ENCODE assay signal across 1 cellular context in the genomic region with DNA sequence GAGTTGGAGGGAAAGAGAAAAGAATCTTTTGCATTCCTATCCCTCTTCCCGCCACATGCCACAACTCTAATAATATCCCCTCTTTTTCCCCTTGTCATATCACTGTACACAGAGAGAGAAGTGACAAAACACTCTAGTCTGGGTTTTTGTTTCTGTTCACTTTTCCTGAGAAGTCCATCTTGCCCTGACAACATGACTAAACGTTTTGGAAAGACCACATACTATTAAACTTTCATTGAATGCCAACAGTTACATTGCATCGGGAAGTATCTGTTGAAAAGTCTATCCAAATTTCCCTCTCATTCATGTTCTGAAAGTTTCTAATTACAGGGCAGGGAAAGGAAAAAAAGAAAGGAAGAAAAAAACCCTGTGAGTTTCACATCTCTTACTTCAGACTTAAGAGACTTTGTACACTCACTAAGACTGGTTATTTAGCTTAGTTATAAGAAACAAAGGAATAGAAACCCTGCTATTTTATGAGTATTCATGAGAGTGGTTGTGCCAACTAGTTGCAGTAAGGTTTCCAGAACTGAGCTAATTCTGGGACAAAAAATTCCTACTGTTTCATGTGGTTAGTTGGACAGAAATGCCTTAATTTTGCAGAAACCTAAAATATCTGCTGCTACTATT.
TF ChIP-seq lines count a peak whose summit lies in the region.

No MANE protein-coding gene starts in this region.

TF ChIP-seq in A549, 52 proteins besides CTCF, POLR2A, EP300 and RAD21 (continued from another document):
- TF ChIP-seq, protein P1, sequence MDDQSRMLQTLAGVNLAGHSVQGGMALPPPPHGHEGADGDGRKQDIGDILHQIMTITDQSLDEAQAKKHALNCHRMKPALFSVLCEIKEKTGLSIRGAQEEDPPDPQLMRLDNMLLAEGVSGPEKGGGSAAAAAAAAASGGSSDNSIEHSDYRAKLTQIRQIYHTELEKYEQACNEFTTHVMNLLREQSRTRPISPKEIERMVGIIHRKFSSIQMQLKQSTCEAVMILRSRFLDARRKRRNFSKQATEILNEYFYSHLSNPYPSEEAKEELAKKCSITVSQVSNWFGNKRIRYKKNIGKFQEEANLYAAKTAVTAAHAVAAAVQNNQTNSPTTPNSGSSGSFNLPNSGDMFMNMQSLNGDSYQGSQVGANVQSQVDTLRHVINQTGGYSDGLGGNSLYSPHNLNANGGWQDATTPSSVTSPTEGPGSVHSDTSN (IDR thresholded peaks at IDR 0.05), result no peak
- TF ChIP-seq, protein P2, sequence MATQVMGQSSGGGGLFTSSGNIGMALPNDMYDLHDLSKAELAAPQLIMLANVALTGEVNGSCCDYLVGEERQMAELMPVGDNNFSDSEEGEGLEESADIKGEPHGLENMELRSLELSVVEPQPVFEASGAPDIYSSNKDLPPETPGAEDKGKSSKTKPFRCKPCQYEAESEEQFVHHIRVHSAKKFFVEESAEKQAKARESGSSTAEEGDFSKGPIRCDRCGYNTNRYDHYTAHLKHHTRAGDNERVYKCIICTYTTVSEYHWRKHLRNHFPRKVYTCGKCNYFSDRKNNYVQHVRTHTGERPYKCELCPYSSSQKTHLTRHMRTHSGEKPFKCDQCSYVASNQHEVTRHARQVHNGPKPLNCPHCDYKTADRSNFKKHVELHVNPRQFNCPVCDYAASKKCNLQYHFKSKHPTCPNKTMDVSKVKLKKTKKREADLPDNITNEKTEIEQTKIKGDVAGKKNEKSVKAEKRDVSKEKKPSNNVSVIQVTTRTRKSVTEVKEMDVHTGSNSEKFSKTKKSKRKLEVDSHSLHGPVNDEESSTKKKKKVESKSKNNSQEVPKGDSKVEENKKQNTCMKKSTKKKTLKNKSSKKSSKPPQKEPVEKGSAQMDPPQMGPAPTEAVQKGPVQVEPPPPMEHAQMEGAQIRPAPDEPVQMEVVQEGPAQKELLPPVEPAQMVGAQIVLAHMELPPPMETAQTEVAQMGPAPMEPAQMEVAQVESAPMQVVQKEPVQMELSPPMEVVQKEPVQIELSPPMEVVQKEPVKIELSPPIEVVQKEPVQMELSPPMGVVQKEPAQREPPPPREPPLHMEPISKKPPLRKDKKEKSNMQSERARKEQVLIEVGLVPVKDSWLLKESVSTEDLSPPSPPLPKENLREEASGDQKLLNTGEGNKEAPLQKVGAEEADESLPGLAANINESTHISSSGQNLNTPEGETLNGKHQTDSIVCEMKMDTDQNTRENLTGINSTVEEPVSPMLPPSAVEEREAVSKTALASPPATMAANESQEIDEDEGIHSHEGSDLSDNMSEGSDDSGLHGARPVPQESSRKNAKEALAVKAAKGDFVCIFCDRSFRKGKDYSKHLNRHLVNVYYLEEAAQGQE (IDR thresholded peaks at IDR 0.05), result no peak
- TF ChIP-seq SREBF2 (IDR thresholded peaks at IDR 0.05) (no peak), HOXB13 (CRISPR knock-in tag; IDR thresholded peaks at IDR 0.05; ENCODE audit: low read depth) (no peak), CBX8 (IDR thresholded peaks at IDR 0.05) (no peak), BHLHE40 (IDR thresholded peaks at IDR 0.05; ENCODE audit: low read depth, low read length) (no peak), POLR2AphosphoS2 (conservative IDR thresholded peaks at IDR 0.05; ENCODE audit: low read length) (no peak), RNF2 (IDR thresholded peaks at IDR 0.05; ENCODE audit: borderline replicate concordance, low read depth) (no peak), ESRRA (IDR thresholded peaks at IDR 0.05; ENCODE audit: borderline replicate concordance, low read length) (no peak), HDAC2 (IDR thresholded peaks at IDR 0.05) (no peak)
